ENCODE assay signal across 18 cellular contexts in the genomic region with DNA sequence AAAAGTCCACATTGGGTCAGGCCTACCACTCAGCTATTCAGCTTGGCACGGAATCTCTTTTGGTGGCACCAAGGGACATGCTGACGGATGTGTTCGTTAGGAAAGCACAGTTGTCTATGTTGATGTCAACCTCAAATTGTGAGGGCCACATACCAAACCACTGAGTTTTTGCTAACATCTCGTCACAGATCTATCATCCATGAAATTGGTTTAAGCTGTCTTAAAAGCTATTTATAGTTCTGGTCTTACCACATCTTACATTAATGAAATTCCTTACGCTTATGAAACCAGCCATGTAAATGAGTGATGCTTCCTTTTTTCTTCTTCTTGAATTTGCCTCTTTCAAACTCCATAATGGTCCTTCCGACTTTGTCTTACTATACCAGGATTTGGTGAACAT.
A peak's percentile ranks its signal among the peaks of the same experiment; 100 is the strongest.
DNase-seq lines count a peak whose midpoint lies in the region; ATAC-seq and TF ChIP-seq lines count a peak whose summit lies in the region.
"Had no signal": no experiment of that assay in that cellular context is flagged by ENCODE, and none has a peak within 500 bp of the region (broad histone marks: within the 10 kb centered on the region; RNA-seq: fewer than 3 reads in every experiment).

No MANE protein-coding gene starts in this region.

- H3K36me3 ChIP-seq in OCI-LY3 (replicated peaks; ENCODE audit: low read depth, low read length) (no peaks in the 10 kb centered on the region), skeletal muscle tissue (ENCODE audit: control insufficient read depth in 3 of 3, insufficient read depth in 3 of 3, low read length in 3 of 3) (no peaks in the 10 kb centered on the region)

- H3K9ac ChIP-seq in OCI-LY3 (ENCODE audit: low read length) = no peak overlapping the region
- no peak overlapping the region for H3K9ac ChIP-seq in skeletal muscle tissue (ENCODE audit: low read depth in 1 of 3, low read length in 3 of 3)

- no peaks in the 10 kb centered on the region for H3K79me2 ChIP-seq in OCI-LY3 (ENCODE audit: low read length)

- no peaks in the 10 kb centered on the region for H3K4me1 Mint-ChIP-seq in natural killer cell treated with Interleukin-12 subunit alpha and Interleukin-12 subunit beta and Interleukin-15 and Interleukin-18, amount 100 ng/mL, for 72 hours (ENCODE audit: low read depth in 2 of 2)

- H3K27me3 Mint-ChIP-seq in natural killer cell treated with Interleukin-12 subunit alpha and Interleukin-12 subunit beta and Interleukin-15 and Interleukin-18, amount 100 ng/mL, for 72 hours = peaks cover 5 to 18% of the 10 kb centered on the region in 2 donors

- H3K9me3 ChIP-seq in OCI-LY3 (ENCODE audit: insufficient read depth, low read length) (no peaks in the 10 kb centered on the region), skeletal muscle tissue (ENCODE audit: control insufficient read depth in 3 of 3, low read length in 3 of 3) (no peaks in the 10 kb centered on the region)

- no peaks in the 10 kb centered on the region for H3K36me3 Mint-ChIP-seq in natural killer cell treated with Interleukin-12 subunit alpha and Interleukin-12 subunit beta and Interleukin-15 and Interleukin-18, amount 100 ng/mL, for 72 hours

- DNase-seq in GM04504 (ENCODE audit: low read depth) = peak; percentile 76
- peak; percentile 87 for DNase-seq in fibroblast of gingiva (ENCODE audit: low read depth)
- DNase-seq in natural killer cell treated with Interleukin-12 subunit alpha and Interleukin-12 subunit beta and Interleukin-15 and Interleukin-18, amount 100 ng/mL, for 72 hours (ENCODE audit: low spot score) = no peak
- DNase-seq in activated CD4-positive, alpha-beta T cell treated with anti-CD3 and anti-CD28 coated beads, Interleukin-2, amount 50 U/mL, for 4 hours = no peak
- no peak for DNase-seq in NCI-H2081 (lab: John Stamatoyannopoulos, UW)
- DNase-seq: activated CD8-positive, alpha-beta memory T cell treated with anti-CD3 and anti-CD28 coated beads for 24 hours; activated effector memory CD4-positive, alpha-beta T cell treated with anti-CD3 and anti-CD28 coated beads, Interleukin-2, amount 50 U/mL, for 16 hours; COR-L47; GF-D8; glutamatergic neuron; naive thymus-derived CD8-positive, alpha-beta T cell; NCI-H2081 treated with DMSO at 0.1 percent for 48 hours; SHP77 treated with DMSO at 0.1 percent for 48 hours; stimulated activated naive CD8-positive, alpha-beta T cell treated with anti-CD3 and anti-CD28 coated beads, Interleukin-15, Interleukin-2, amounts not matched to agents 100 U/mL and 50 U/mL, for 24 hours had no signal

- no peak overlapping the region for H3K4me3 Mint-ChIP-seq in natural killer cell treated with Interleukin-12 subunit alpha and Interleukin-12 subunit beta and Interleukin-15 and Interleukin-18, amount 100 ng/mL, for 72 hours
- H3K4me3 Mint-ChIP-seq: naive thymus-derived CD8-positive, alpha-beta T cell had no signal

- no peaks in the 10 kb centered on the region for H4K20me1 ChIP-seq in OCI-LY3 (ENCODE audit: insufficient read depth, low read length)

- no peaks in the 10 kb centered on the region for H3K9me3 Mint-ChIP-seq in natural killer cell treated with Interleukin-12 subunit alpha and Interleukin-12 subunit beta and Interleukin-15 and Interleukin-18, amount 100 ng/mL, for 72 hours

- H3K4me3 ChIP-seq in OCI-LY3 (ENCODE audit: low read length) (peak overlapping the region; percentile 36), skeletal muscle tissue (ENCODE audit: low read length in 3 of 3) (no peak overlapping the region)

- no peak overlapping the region for H2AFZ ChIP-seq in OCI-LY3 (ENCODE audit: low read depth, low read length)

- peaks cover 45% of the 10 kb centered on the region for H3K4me1 ChIP-seq in OCI-LY3 (ENCODE audit: low read length)
- H3K4me1 ChIP-seq in skeletal muscle tissue (ENCODE audit: control insufficient read depth in 3 of 3, insufficient read depth in 3 of 3, low read length in 3 of 3) = peaks cover 46 to 61% (median 51%) of the 10 kb centered on the region in 3 donors

- no peak overlapping the region for H3K27ac Mint-ChIP-seq in natural killer cell treated with Interleukin-12 subunit alpha and Interleukin-12 subunit beta and Interleukin-15 and Interleukin-18, amount 100 ng/mL, for 72 hours
- H3K27ac Mint-ChIP-seq: naive thymus-derived CD8-positive, alpha-beta T cell had no signal

- peak overlapping the region; percentile 74 for H3K4me2 ChIP-seq in OCI-LY3 (ENCODE audit: low read length)

- H3K27me3 ChIP-seq in OCI-LY3 (ENCODE audit: low read depth, low read length) (peaks cover 47% of the 10 kb centered on the region), skeletal muscle tissue (ENCODE audit: control insufficient read depth in 3 of 3, insufficient read depth in 3 of 3, low read length in 3 of 3) (no peaks in the 10 kb centered on the region)

- H3K27ac ChIP-seq in OCI-LY3 (ENCODE audit: low read length) = no peak overlapping the region
- H3K27ac ChIP-seq in skeletal muscle tissue (ENCODE audit: low read depth, low read length) = peak overlapping the region; percentile 1

- no peak for ATAC-seq in natural killer cell treated with Interleukin-12 subunit alpha and Interleukin-12 subunit beta and Interleukin-15 and Interleukin-18, amount 100 ng/mL, for 72 hours
- ATAC-seq in HG03342 (IDR thresholded peaks at IDR 0.05; ENCODE audit: unreplicated experiment) = no peak
- ATAC-seq: naive thymus-derived CD8-positive, alpha-beta T cell; sciatic nerve; stimulated activated naive CD8-positive, alpha-beta T cell treated with anti-CD3 and anti-CD28 coated beads, Interleukin-15, Interleukin-2, amounts not matched to agents 100 U/mL and 50 U/mL, for 24 hours had no signal

- no peak for TF ChIP-seq CTCF in OCI-LY3 (IDR thresholded peaks at IDR 0.05; ENCODE audit: low read depth, low read length)

Comparison
In these comparisons a context has a peak if more than half of its experiments do, and no peak if none do; other contexts are left out.
1. DNase-seq: peak in GM04504 (single experiment) and fibroblast of gingiva (single experiment); none in natural killer cell treated with Interleukin-12 subunit alpha and Interleukin-12 subunit beta and Interleukin-15 and Interleukin-18, amount 100 ng/mL, for 72 hours (single experiment), activated CD4-positive, alpha-beta T cell treated with anti-CD3 and anti-CD28 coated beads, Interleukin-2, amount 50 U/mL, for 4 hours (0 of 2) and NCI-H2081 (0 of 2).